ENCODE assay signal across 1 cellular context in the genomic region with DNA sequence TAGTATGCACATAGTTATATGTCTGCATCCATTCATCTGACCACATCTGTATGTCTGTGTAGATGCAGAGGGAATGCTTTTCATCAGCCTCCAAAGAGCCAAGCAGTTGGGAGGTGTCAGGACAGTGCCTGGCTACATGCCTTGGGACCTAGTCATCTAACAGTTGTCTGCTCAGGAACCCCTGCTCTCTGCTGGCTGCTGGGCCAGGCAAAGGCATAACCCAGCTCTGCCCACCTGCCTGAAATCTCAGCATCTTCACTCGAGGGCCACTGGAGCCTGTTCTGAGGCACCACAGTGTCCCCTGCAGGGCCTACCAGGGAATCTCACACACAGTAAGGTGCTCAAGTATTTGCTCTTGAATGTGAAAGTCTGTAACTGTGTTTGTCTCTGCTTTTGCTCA.
TF ChIP-seq lines count a peak whose summit lies in the region.

No MANE protein-coding gene starts in this region.

TF ChIP-seq in K562, 482 proteins besides CTCF, POLR2A, EP300 and RAD21:
- TF ChIP-seq KDM1A (IDR thresholded peaks at IDR 0.05) (peak; percentile 56 to 65; a peak in 3 of 4 replicates), STAG1 (CRISPR knock-in tag; IDR thresholded peaks at IDR 0.05; ENCODE audit: borderline replicate concordance) (peak; percentile 80), RCOR1 (IDR thresholded peaks at IDR 0.05; ENCODE audit: borderline replicate concordance in 1 of 2, low read depth in 2 of 2, low read length in 2 of 2) (peak in 1 of 2 experiments; percentile 90; a peak in 2 of 4 replicates), ZSCAN32 (CRISPR knock-in tag; IDR thresholded peaks at IDR 0.05) (no peak), HMG20B (CRISPR knock-in tag; IDR thresholded peaks at IDR 0.05) (no peak), ZNF174 (CRISPR knock-in tag; IDR thresholded peaks at IDR 0.05) (no peak), SMAD4 (CRISPR knock-in tag; conservative IDR thresholded peaks at IDR 0.05) (peak; percentile 68), PHF21A (IDR thresholded peaks at IDR 0.05; ENCODE audit: borderline replicate concordance, low read depth) (peak; percentile 81; the same call in 1 of the 2 replicates), TEAD1 (CRISPR knock-in tag; IDR thresholded peaks at IDR 0.05) (0 out of 4 replicates have a peak, but pooled peaks of 1 of the 2 experiments have one; percentile 36), CTBP1 (IDR thresholded peaks at IDR 0.05; ENCODE audit: borderline replicate concordance) (peak; percentile 47; the same call in 1 of the 2 replicates), SMC3 (conservative IDR thresholded peaks at IDR 0.05; ENCODE audit: insufficient read depth, low read depth, low read length) (peak; percentile 40; the same call in 1 of the 2 replicates)
- TF ChIP-seq, protein P1, sequence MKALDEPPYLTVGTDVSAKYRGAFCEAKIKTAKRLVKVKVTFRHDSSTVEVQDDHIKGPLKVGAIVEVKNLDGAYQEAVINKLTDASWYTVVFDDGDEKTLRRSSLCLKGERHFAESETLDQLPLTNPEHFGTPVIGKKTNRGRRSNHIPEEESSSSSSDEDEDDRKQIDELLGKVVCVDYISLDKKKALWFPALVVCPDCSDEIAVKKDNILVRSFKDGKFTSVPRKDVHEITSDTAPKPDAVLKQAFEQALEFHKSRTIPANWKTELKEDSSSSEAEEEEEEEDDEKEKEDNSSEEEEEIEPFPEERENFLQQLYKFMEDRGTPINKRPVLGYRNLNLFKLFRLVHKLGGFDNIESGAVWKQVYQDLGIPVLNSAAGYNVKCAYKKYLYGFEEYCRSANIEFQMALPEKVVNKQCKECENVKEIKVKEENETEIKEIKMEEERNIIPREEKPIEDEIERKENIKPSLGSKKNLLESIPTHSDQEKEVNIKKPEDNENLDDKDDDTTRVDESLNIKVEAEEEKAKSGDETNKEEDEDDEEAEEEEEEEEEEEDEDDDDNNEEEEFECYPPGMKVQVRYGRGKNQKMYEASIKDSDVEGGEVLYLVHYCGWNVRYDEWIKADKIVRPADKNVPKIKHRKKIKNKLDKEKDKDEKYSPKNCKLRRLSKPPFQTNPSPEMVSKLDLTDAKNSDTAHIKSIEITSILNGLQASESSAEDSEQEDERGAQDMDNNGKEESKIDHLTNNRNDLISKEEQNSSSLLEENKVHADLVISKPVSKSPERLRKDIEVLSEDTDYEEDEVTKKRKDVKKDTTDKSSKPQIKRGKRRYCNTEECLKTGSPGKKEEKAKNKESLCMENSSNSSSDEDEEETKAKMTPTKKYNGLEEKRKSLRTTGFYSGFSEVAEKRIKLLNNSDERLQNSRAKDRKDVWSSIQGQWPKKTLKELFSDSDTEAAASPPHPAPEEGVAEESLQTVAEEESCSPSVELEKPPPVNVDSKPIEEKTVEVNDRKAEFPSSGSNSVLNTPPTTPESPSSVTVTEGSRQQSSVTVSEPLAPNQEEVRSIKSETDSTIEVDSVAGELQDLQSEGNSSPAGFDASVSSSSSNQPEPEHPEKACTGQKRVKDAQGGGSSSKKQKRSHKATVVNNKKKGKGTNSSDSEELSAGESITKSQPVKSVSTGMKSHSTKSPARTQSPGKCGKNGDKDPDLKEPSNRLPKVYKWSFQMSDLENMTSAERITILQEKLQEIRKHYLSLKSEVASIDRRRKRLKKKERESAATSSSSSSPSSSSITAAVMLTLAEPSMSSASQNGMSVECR (CRISPR knock-in tag; IDR thresholded peaks at IDR 0.05), result 0 out of 2 replicates have a peak, but pooled peaks have one; percentile 26
